ENCODE assay signal across 1 cellular context in genomic region chr12:77065361-77066204, GRCh38.
TF ChIP-seq lines count a peak whose summit lies in the region.

TSS of gene E2F7 (minus strand) at chr12:77065569. CDS start at chr12:77064635, 934 bp downstream.

TF ChIP-seq in WTC11, 78 proteins besides CTCF, POLR2A, EP300 and RAD21 (continued from another document):
- TF ChIP-seq, protein P1, sequence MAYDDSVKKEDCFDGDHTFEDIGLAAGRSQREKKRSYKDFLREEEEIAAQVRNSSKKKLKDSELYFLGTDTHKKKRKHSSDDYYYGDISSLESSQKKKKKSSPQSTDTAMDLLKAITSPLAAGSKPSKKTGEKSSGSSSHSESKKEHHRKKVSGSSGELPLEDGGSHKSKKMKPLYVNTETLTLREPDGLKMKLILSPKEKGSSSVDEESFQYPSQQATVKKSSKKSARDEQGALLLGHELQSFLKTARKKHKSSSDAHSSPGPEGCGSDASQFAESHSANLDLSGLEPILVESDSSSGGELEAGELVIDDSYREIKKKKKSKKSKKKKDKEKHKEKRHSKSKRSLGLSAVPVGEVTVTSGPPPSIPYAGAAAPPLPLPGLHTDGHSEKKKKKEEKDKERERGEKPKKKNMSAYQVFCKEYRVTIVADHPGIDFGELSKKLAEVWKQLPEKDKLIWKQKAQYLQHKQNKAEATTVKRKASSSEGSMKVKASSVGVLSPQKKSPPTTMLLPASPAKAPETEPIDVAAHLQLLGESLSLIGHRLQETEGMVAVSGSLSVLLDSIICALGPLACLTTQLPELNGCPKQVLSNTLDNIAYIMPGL (CRISPR knock-in tag; IDR thresholded peaks at IDR 0.05) = 0 out of 2 replicates have a peak, but pooled peaks have one; percentile 75
- TF ChIP-seq, protein P2, sequence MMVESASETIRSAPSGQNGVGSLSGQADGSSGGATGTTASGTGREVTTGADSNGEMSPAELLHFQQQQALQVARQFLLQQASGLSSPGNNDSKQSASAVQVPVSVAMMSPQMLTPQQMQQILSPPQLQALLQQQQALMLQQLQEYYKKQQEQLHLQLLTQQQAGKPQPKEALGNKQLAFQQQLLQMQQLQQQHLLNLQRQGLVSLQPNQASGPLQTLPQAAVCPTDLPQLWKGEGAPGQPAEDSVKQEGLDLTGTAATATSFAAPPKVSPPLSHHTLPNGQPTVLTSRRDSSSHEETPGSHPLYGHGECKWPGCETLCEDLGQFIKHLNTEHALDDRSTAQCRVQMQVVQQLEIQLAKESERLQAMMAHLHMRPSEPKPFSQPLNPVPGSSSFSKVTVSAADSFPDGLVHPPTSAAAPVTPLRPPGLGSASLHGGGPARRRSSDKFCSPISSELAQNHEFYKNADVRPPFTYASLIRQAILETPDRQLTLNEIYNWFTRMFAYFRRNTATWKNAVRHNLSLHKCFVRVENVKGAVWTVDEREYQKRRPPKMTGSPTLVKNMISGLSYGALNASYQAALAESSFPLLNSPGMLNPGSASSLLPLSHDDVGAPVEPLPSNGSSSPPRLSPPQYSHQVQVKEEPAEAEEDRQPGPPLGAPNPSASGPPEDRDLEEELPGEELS (CRISPR knock-in tag; IDR thresholded peaks at IDR 0.05) = peak; percentile 19; the same call in 1 of the 2 replicates
- peak; percentile 30; the same call in 1 of the 2 replicates for TF ChIP-seq ZNF416 (CRISPR knock-in tag; IDR thresholded peaks at IDR 0.05)
- peak; percentile 73 for TF ChIP-seq SP1 (CRISPR knock-in tag; conservative IDR thresholded peaks at IDR 0.05)
- no peak; the same call in 1 of the 2 replicates for TF ChIP-seq KAT7 (CRISPR knock-in tag; IDR thresholded peaks at IDR 0.05; ENCODE audit: borderline replicate concordance)
- TF ChIP-seq USF1 (CRISPR knock-in tag; IDR thresholded peaks at IDR 0.05) = no peak; the same call in 1 of the 2 replicates
- no peak for TF ChIP-seq ZBTB21 (CRISPR knock-in tag; IDR thresholded peaks at IDR 0.05; ENCODE audit: borderline replicate concordance)
- TF ChIP-seq, protein P3, sequence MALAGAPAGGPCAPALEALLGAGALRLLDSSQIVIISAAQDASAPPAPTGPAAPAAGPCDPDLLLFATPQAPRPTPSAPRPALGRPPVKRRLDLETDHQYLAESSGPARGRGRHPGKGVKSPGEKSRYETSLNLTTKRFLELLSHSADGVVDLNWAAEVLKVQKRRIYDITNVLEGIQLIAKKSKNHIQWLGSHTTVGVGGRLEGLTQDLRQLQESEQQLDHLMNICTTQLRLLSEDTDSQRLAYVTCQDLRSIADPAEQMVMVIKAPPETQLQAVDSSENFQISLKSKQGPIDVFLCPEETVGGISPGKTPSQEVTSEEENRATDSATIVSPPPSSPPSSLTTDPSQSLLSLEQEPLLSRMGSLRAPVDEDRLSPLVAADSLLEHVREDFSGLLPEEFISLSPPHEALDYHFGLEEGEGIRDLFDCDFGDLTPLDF (CRISPR knock-in tag; IDR thresholded peaks at IDR 0.05) = peak; percentile 44; the same call in 1 of the 2 replicates
- TF ChIP-seq ZNF232 (CRISPR knock-in tag; IDR thresholded peaks at IDR 0.05) = 0 out of 2 replicates have a peak, but pooled peaks have one; percentile 31
- TF ChIP-seq ZNF423 (CRISPR knock-in tag; IDR thresholded peaks at IDR 0.05) = 0 out of 2 replicates have a peak, but pooled peaks have one; percentile 39
- 0 out of 2 replicates have a peak, but pooled peaks have one; percentile 26 for TF ChIP-seq JUN (CRISPR knock-in tag; IDR thresholded peaks at IDR 0.05)
- peak; percentile 67 for TF ChIP-seq TEAD1 (CRISPR knock-in tag; IDR thresholded peaks at IDR 0.05)
- 0 out of 2 replicates have a peak, but pooled peaks have one; percentile 66 for TF ChIP-seq TCF7 (CRISPR knock-in tag; IDR thresholded peaks at IDR 0.05; ENCODE audit: low read depth)
- no peak for TF ChIP-seq ZNF138 (CRISPR knock-in tag; conservative IDR thresholded peaks at IDR 0.05)
- TF ChIP-seq EMX1 (CRISPR knock-in tag; IDR thresholded peaks at IDR 0.05) = no peak
- TF ChIP-seq, protein P4, sequence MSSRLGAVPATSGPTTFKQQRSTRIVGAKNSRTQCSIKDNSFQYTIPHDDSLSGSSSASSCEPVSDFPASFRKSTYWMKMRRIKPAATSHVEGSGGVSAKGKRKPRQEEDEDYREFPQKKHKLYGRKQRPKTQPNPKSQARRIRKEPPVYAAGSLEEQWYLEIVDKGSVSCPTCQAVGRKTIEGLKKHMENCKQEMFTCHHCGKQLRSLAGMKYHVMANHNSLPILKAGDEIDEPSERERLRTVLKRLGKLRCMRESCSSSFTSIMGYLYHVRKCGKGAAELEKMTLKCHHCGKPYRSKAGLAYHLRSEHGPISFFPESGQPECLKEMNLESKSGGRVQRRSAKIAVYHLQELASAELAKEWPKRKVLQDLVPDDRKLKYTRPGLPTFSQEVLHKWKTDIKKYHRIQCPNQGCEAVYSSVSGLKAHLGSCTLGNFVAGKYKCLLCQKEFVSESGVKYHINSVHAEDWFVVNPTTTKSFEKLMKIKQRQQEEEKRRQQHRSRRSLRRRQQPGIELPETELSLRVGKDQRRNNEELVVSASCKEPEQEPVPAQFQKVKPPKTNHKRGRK (CRISPR knock-in tag; IDR thresholded peaks at IDR 0.05; ENCODE audit: borderline replicate concordance) = no peak
- TF ChIP-seq NFE2L1 (CRISPR knock-in tag; IDR thresholded peaks at IDR 0.05) = no peak
- TF ChIP-seq USF2 (CRISPR knock-in tag; IDR thresholded peaks at IDR 0.05) = 0 out of 2 replicates have a peak, but pooled peaks have one; percentile 9
- no peak for TF ChIP-seq GTF2I (CRISPR knock-in tag; conservative IDR thresholded peaks at IDR 0.05)
- TF ChIP-seq, protein P5, sequence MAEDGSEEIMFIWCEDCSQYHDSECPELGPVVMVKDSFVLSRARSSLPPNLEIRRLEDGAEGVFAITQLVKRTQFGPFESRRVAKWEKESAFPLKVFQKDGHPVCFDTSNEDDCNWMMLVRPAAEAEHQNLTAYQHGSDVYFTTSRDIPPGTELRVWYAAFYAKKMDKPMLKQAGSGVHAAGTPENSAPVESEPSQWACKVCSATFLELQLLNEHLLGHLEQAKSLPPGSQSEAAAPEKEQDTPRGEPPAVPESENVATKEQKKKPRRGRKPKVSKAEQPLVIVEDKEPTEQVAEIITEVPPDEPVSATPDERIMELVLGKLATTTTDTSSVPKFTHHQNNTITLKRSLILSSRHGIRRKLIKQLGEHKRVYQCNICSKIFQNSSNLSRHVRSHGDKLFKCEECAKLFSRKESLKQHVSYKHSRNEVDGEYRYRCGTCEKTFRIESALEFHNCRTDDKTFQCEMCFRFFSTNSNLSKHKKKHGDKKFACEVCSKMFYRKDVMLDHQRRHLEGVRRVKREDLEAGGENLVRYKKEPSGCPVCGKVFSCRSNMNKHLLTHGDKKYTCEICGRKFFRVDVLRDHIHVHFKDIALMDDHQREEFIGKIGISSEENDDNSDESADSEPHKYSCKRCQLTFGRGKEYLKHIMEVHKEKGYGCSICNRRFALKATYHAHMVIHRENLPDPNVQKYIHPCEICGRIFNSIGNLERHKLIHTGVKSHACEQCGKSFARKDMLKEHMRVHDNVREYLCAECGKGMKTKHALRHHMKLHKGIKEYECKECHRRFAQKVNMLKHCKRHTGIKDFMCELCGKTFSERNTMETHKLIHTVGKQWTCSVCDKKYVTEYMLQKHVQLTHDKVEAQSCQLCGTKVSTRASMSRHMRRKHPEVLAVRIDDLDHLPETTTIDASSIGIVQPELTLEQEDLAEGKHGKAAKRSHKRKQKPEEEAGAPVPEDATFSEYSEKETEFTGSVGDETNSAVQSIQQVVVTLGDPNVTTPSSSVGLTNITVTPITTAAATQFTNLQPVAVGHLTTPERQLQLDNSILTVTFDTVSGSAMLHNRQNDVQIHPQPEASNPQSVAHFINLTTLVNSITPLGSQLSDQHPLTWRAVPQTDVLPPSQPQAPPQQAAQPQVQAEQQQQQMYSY (CRISPR knock-in tag; IDR thresholded peaks at IDR 0.05) = peak; percentile 91
- TF ChIP-seq ZNF121 (CRISPR knock-in tag; IDR thresholded peaks at IDR 0.05) = no peak
- TF ChIP-seq, protein P6, sequence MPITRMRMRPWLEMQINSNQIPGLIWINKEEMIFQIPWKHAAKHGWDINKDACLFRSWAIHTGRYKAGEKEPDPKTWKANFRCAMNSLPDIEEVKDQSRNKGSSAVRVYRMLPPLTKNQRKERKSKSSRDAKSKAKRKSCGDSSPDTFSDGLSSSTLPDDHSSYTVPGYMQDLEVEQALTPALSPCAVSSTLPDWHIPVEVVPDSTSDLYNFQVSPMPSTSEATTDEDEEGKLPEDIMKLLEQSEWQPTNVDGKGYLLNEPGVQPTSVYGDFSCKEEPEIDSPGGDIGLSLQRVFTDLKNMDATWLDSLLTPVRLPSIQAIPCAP (CRISPR knock-in tag; IDR thresholded peaks at IDR 0.05) = no peak; the same call in 1 of the 2 replicates
- TF ChIP-seq PRRX2 (CRISPR knock-in tag; IDR thresholded peaks at IDR 0.05) = no peak
- TF ChIP-seq, protein P7, sequence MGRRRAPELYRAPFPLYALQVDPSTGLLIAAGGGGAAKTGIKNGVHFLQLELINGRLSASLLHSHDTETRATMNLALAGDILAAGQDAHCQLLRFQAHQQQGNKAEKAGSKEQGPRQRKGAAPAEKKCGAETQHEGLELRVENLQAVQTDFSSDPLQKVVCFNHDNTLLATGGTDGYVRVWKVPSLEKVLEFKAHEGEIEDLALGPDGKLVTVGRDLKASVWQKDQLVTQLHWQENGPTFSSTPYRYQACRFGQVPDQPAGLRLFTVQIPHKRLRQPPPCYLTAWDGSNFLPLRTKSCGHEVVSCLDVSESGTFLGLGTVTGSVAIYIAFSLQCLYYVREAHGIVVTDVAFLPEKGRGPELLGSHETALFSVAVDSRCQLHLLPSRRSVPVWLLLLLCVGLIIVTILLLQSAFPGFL (CRISPR knock-in tag; IDR thresholded peaks at IDR 0.05; ENCODE audit: borderline replicate concordance) = no peak
- no peak for TF ChIP-seq ZNF219 (CRISPR knock-in tag; IDR thresholded peaks at IDR 0.05; ENCODE audit: borderline replicate concordance)
- peak; percentile 64 for TF ChIP-seq MAX (CRISPR knock-in tag; IDR thresholded peaks at IDR 0.05)
- TF ChIP-seq FOXP1 (CRISPR knock-in tag; IDR thresholded peaks at IDR 0.05; ENCODE audit: borderline replicate concordance) = peak; percentile 74
- TF ChIP-seq, protein P8, sequence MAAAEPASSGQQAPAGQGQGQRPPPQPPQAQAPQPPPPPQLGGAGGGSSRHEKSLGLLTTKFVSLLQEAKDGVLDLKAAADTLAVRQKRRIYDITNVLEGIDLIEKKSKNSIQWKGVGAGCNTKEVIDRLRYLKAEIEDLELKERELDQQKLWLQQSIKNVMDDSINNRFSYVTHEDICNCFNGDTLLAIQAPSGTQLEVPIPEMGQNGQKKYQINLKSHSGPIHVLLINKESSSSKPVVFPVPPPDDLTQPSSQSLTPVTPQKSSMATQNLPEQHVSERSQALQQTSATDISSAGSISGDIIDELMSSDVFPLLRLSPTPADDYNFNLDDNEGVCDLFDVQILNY (CRISPR knock-in tag; IDR thresholded peaks at IDR 0.05) = peak; percentile 92; the same call in 1 of the 2 replicates
- no peak for TF ChIP-seq CDX4 (CRISPR knock-in tag; IDR thresholded peaks at IDR 0.05; ENCODE audit: borderline replicate concordance)
- TF ChIP-seq FOXK1 (CRISPR knock-in tag; IDR thresholded peaks at IDR 0.05) = peak; percentile 40
